27 cellular contexts compared by ENCODE assay signal in genomic region chr15:53830707-53831386, GRCh38.
DNase-seq lines count a peak whose midpoint lies in the region; ATAC-seq and TF ChIP-seq lines count a peak whose summit lies in the region.
"Had no signal": no experiment of that assay in that cellular context is flagged by ENCODE, and none has a peak within 500 bp of the region (broad histone marks: within the 10 kb centered on the region; RNA-seq: fewer than 3 reads in every experiment).

No MANE protein-coding gene starts in this region.

- no peaks in the 10 kb centered on the region for H3K9me3 ChIP-seq in heart right ventricle
- no peaks in the 10 kb centered on the region for H3K9me3 ChIP-seq in transverse colon
- peaks cover 3% of the 10 kb centered on the region for H3K9me3 ChIP-seq in A673 (ENCODE audit: low read depth, low read length, poor library complexity, severe bottlenecking)
- H3K9me3 ChIP-seq: adrenal gland, psoas muscle, SJCRH30, thoracic aorta had no signal

- H3K36me3 ChIP-seq in heart right ventricle, result no peaks in the 10 kb centered on the region
- no peaks in the 10 kb centered on the region for H3K36me3 ChIP-seq in transverse colon
- H3K36me3 ChIP-seq in A673 (ENCODE audit: insufficient read depth, low read length, poor library complexity, severe bottlenecking), result no peaks in the 10 kb centered on the region
- H3K36me3 ChIP-seq: adrenal gland, SJCRH30, thoracic aorta had no signal

- peaks cover 64% of the 10 kb centered on the region for H3K4me1 Mint-ChIP-seq in mesothelial cell of epicardium
- H3K4me1 Mint-ChIP-seq: CD4-positive, alpha-beta memory T cell; IgD-negative memory B cell; naive B cell had no signal

- H3K27ac ChIP-seq in heart right ventricle, result no peak overlapping the region
- peak overlapping the region in 2 of 4 donors; percentile 21 to 60 for H3K27ac ChIP-seq in transverse colon
- no peak overlapping the region for H3K27ac ChIP-seq in A673 (ENCODE audit: low read depth, low read length, poor library complexity, severe bottlenecking)
- H3K27ac ChIP-seq: adrenal gland, psoas muscle, SJCRH30, thoracic aorta had no signal

- CTCF ChIA-PET in A673 (lab: Charles Lee), result no interaction called here

- H3K36me3 Mint-ChIP-seq in mesothelial cell of epicardium, result no peaks in the 10 kb centered on the region
- H3K36me3 Mint-ChIP-seq: brain; CD4-positive, alpha-beta memory T cell; IgD-negative memory B cell; naive B cell had no signal

- DNase-seq in Right ventricle myocardium inferior (ENCODE audit: missing footprints) (peak; percentile 35), heart right ventricle (no peak), glomerular visceral epithelial cell (ENCODE audit: extremely low spot score) (peak; percentile 48), mesothelial cell of epicardium (ENCODE audit: low spot score in 2 of 2, unreplicated experiment in 2 of 2) (no peak), transverse colon (peak; percentile 30), NCI-H748 (lab: John Stamatoyannopoulos, UW; ENCODE audit: unreplicated experiment) (no peak), A673 (ENCODE audit: low spot score) (no peak), COLO668 (lab: John Stamatoyannopoulos, UW; ENCODE audit: unreplicated experiment) (no peak)
- DNase-seq: 8988T; activated naive CD4-positive, alpha-beta T cell treated with Interleukin-2 at 50 U/mL for 16 hours; activated T-cell treated with anti-CD3 and anti-CD28 coated beads, Interleukin-2, amount 50 U/mL, for 72 hours; adrenal gland; AML-193; CD4-positive, alpha-beta memory T cell; left cardiac atrium; naive B cell; NCI-H1694 treated with DMSO at 0.1 percent for 48 hours; NCI-H2171; NCI-H510A treated with DMSO at 0.1 percent for 48 hours; NK-92 treated with Interleukin-12 subunit alpha and Interleukin-12 subunit beta, amount 100 ng/mL, for 24 hours; nucleus accumbens; psoas muscle; SJCRH30; stimulated activated naive CD8-positive, alpha-beta T cell treated with anti-CD3 and anti-CD28 coated beads, Interleukin-15, Interleukin-2, amounts not matched to agents 100 U/mL and 50 U/mL, for 24 hours had no signal

- WGBS in heart right ventricle, 2 donors, result 46 to 52% methylated on average over 17 of the region's 17 CpGs
- WGBS in transverse colon (ENCODE audit: low coverage in 1 of 2), 2 donors, result 60% methylated on average over 17 of the region's 17 CpGs; no CpG with 5 or more reads in 1 of the 2 donors

- H3K4me1 ChIP-seq in heart right ventricle (peaks cover 0 to 24% (median 0%) of the 10 kb centered on the region in 9 donors), transverse colon (peaks cover 13 to 47% (median 21%) of the 10 kb centered on the region in 4 donors), A673 (ENCODE audit: insufficient read depth, low read length, poor library complexity, severe bottlenecking) (no peaks in the 10 kb centered on the region)
- H3K4me1 ChIP-seq: adrenal gland, psoas muscle, SJCRH30 had no signal

- no peak for ATAC-seq in Right ventricle myocardium inferior
- no peak for ATAC-seq in heart right ventricle
- ATAC-seq: activated T-cell treated with anti-CD3 and anti-CD28 coated beads, Interleukin-2, amount 50 U/mL, for 72 hours; left cardiac atrium; psoas muscle; stimulated activated naive CD8-positive, alpha-beta T cell treated with anti-CD3 and anti-CD28 coated beads, Interleukin-15, Interleukin-2, amounts not matched to agents 100 U/mL and 50 U/mL, for 24 hours had no signal

- no peak for TF ChIP-seq EP300 in transverse colon (IDR thresholded peaks at IDR 0.05; ENCODE audit: low read depth)

- in situ Hi-C loops in transverse colon (cut with MboI; ENCODE audit: low pct_ligation_motif_present in 1 of 4, low pct_unique_long_range_greater_than_20kb in 1 of 4, low sequenced_read_pairs in 3 of 4), result no loop called here

- no peaks in the 10 kb centered on the region for H3K27me3 Mint-ChIP-seq in mesothelial cell of epicardium (ENCODE audit: low read depth)
- H3K27me3 Mint-ChIP-seq: CD4-positive, alpha-beta memory T cell; IgD-negative memory B cell had no signal

- H3K27ac Mint-ChIP-seq in mesothelial cell of epicardium, result peak overlapping the region; percentile 82
- H3K27ac Mint-ChIP-seq: activated T-cell treated with anti-CD3 and anti-CD28 coated beads, Interleukin-2, amount 50 U/mL, for 72 hours; CD4-positive, alpha-beta memory T cell; IgD-negative memory B cell; naive B cell had no signal

- intact Hi-C loops in Right ventricle myocardium inferior (cut with DNase I) (no loop called here), heart right ventricle (cut with DNase I) (loop anchor here in 1 of 10 donors (10.0 kb wide), 1 partner anchor 46 kb away; no protein-coding TSS in a partner anchor), transverse colon (cut with DNase I; ENCODE audit: low total_unique reads) (no loop called here), A673 (cut with micrococcal nuclease; ENCODE audit: unreplicated experiment) (no loop called here)

- peaks cover 9% of the 10 kb centered on the region for H3K9me3 Mint-ChIP-seq in mesothelial cell of epicardium

- H3K4me3 ChIP-seq in heart right ventricle (no peak overlapping the region), transverse colon (no peak overlapping the region), A673 (ENCODE audit: low read depth, low read length, poor library complexity, severe bottlenecking) (no peak overlapping the region)
- H3K4me3 ChIP-seq: adrenal gland, psoas muscle, SJCRH30, thoracic aorta had no signal

- no TSS peak for BruUV-seq in A673 (replicated peaks; lab: Mats Ljungman, UMichigan)

- H3K4me3 Mint-ChIP-seq in mesothelial cell of epicardium, result peak overlapping the region; percentile 38
- H3K4me3 Mint-ChIP-seq: activated T-cell treated with anti-CD3 and anti-CD28 coated beads, Interleukin-2, amount 50 U/mL, for 72 hours; brain; CD4-positive, alpha-beta memory T cell; IgD-negative memory B cell; naive B cell had no signal

- POLR2A ChIA-PET in A673 (lab: Charles Lee; ENCODE audit: low non-redundant PET), result no interaction called here

- TF ChIP-seq CTCF in heart right ventricle (IDR thresholded peaks at IDR 0.05) (no peak), mesothelial cell of epicardium (IDR thresholded peaks at IDR 0.05; ENCODE audit: unreplicated experiment) (no peak), transverse colon (IDR thresholded peaks at IDR 0.05) (no peak), A673 (conservative IDR thresholded peaks at IDR 0.05; ENCODE audit: low read depth, low read length) (no peak)

- no peak for TF ChIP-seq POLR2A in transverse colon (IDR thresholded peaks at IDR 0.05)

- H3K27me3 ChIP-seq in heart right ventricle (no peaks in the 10 kb centered on the region), transverse colon (no peaks in the 10 kb centered on the region), A673 (replicated peaks; ENCODE audit: insufficient read depth, low read depth, low read length, poor library complexity) (no peaks in the 10 kb centered on the region)
- H3K27me3 ChIP-seq: adrenal gland, SJCRH30 had no signal

Comparison
In these comparisons a context has a peak if more than half of its experiments do, and no peak if none do; other contexts are left out.
1. DNase-seq: peak in Right ventricle myocardium inferior (single experiment), glomerular visceral epithelial cell (single experiment) and transverse colon (single experiment); none in heart right ventricle (0 of 2), mesothelial cell of epicardium (0 of 2), NCI-H748 (single experiment), A673 (single experiment) and COLO668 (single experiment).